In the genomic region with DNA sequence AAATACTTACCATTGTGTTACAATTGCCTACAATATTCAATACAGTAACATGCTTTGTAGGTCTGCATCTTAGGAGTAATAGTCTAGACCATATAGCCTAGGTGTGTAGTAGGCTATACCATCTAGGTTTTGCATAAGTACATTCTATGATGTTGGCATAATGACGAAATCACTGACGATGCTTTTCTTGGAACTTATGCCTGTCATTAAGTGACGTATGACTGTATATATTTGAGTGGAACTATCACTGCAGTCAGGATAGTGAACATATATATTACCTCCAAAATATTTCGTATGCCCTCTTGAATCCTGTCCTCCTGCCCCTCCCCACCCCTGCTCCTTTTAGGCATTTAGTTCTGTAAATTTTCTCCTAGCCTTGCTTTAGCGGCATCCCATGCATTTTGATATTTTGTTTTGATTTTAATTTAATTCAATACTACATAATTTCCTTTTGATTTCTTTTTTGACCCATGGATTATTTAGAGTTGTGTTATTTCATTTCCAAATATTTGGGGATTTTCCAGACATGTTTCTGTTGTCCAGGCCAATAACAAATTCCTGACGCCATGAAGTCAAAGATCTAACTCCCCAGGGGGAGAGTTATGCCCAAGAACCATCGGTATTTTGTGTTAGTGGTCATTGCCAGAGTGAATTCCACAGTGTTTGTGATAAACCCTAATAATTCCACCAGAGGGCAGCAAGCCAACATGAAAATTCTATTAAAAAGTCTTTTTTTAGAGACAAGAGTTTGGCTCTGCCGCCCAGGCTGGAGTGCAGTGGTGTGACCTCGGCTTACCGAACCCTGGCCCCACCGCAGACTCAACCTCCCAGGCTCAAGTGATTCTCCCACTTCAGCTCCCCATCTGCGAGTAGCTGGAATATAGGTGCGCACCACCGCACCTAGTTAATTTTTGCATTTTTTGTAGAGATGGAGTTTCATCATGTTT, we compare ENCODE assay signal across 8 cellular contexts. TPM values are rescaled to one million over a fixed set of nuclear protein-coding genes. Genes with fewer than 3 reads are reported as not detected.
DNase-seq lines count a peak whose midpoint lies in the region; ATAC-seq and TF ChIP-seq lines count a peak whose summit lies in the region.

No MANE protein-coding gene starts in this region.

- H3K9me3 Mint-ChIP-seq in IgD-negative memory B cell, result no peaks in the 10 kb centered on the region

- H3K36me3 ChIP-seq in DND-41 (ENCODE audit: insufficient read depth, low read length) (peaks cover 44% of the 10 kb centered on the region), right atrium auricular region (no peaks in the 10 kb centered on the region), sigmoid colon (no peaks in the 10 kb centered on the region)

- H3K4me3 Mint-ChIP-seq in IgD-negative memory B cell, result peak overlapping the region; percentile 65 to 96 (median 82)

- H2AFZ ChIP-seq in DND-41 (ENCODE audit: low read depth, low read length), result no peak overlapping the region

- peak overlapping the region; percentile 70 for H3K4me2 ChIP-seq in DND-41 (ENCODE audit: insufficient read depth, low read length)

- 38 to 54% methylated on average over 14 of the region's 14 CpGs for WGBS in sigmoid colon, 2 donors

- peak overlapping the region; percentile 72 to 95 (median 91) for H3K27ac Mint-ChIP-seq in IgD-negative memory B cell

- H3K27ac ChIP-seq in DND-41 (ENCODE audit: low read length) (peak overlapping the region; percentile 93), right atrium auricular region (no peak overlapping the region), sigmoid colon (no peak overlapping the region)

- peak; percentile 56 for DNase-seq in DND-41
- DNase-seq in SHP77 (lab: John Stamatoyannopoulos, UW), result peak; percentile 18 to 41
- peak; percentile 60 for DNase-seq in amniotic epithelial cell (ENCODE audit: low read depth)
- peak; percentile 74 for DNase-seq in right atrium auricular region (ENCODE audit: low spot score)
- peak; percentile 74 for DNase-seq in sigmoid colon

- H3K4me3 ChIP-seq in DND-41 (ENCODE audit: low read depth in 1 of 2, low read length in 2 of 2), result peak overlapping the region; percentile 70 to 82; a peak in 3 of 4 replicates
- H3K4me3 ChIP-seq in right atrium auricular region, result peak overlapping the region in 1 of 2 donors; percentile 13
- H3K4me3 ChIP-seq in sigmoid colon, result peak overlapping the region in 1 of 4 donors; percentile 4

- intact Hi-C loops in sigmoid colon (cut with DNase I), result loop anchor here (2.0 to 10.0 kb wide), 3 partner anchors 129 to 271 kb away; a partner anchor contains a TSS

- peaks cover 12% of the 10 kb centered on the region for H3K36me3 Mint-ChIP-seq in IgD-negative memory B cell

- no peaks in the 10 kb centered on the region for H3K27me3 ChIP-seq in DND-41 (ENCODE audit: insufficient read depth, low read length, poor library complexity)
- H3K27me3 ChIP-seq in right atrium auricular region, result no peaks in the 10 kb centered on the region
- no peaks in the 10 kb centered on the region for H3K27me3 ChIP-seq in sigmoid colon

- no peak for ATAC-seq in DND-41 (ENCODE audit: insufficient read depth, low read depth)
- ATAC-seq in HG02840 (IDR thresholded peaks at IDR 0.05; ENCODE audit: low FRiP score, unreplicated experiment), result no peak
- ATAC-seq in HG02884 (IDR thresholded peaks at IDR 0.05; ENCODE audit: unreplicated experiment), result no peak

- no peak for TF ChIP-seq POLR2A in sigmoid colon (IDR thresholded peaks at IDR 0.05)

- peaks cover 78% of the 10 kb centered on the region for H3K79me2 ChIP-seq in DND-41 (ENCODE audit: insufficient read depth, low read length)

- peak overlapping the region; percentile 71 for H3K9ac ChIP-seq in DND-41 (ENCODE audit: low read depth, low read length)

- peaks cover 16% of the 10 kb centered on the region for H4K20me1 ChIP-seq in DND-41 (ENCODE audit: insufficient read depth, low read length)

- H3K4me1 ChIP-seq in DND-41 (ENCODE audit: insufficient read depth, low read length) (peaks cover 56% of the 10 kb centered on the region), right atrium auricular region (peaks cover 0 to 11% of the 10 kb centered on the region in 2 donors), sigmoid colon (peaks cover 0 to 26% (median 6%) of the 10 kb centered on the region in 4 donors)

- TF ChIP-seq EP300 in sigmoid colon (IDR thresholded peaks at IDR 0.05), result no peak

- TF ChIP-seq CTCF in DND-41 (IDR thresholded peaks at IDR 0.05; ENCODE audit: borderline replicate concordance, extremely low read depth, low read length, poor library complexity, severe bottlenecking) (peak; percentile 74), right atrium auricular region (IDR thresholded peaks at IDR 0.05) (peak in 1 of 2 donors; percentile 80), sigmoid colon (IDR thresholded peaks at IDR 0.05) (peak; percentile 21 to 49 (median 45))

- peaks cover 49 to 51% (median 49%) of the 10 kb centered on the region in 3 donors for H3K4me1 Mint-ChIP-seq in IgD-negative memory B cell

- no peaks in the 10 kb centered on the region for H3K9me3 ChIP-seq in DND-41 (ENCODE audit: insufficient read depth, low read length, severe bottlenecking)
- no peaks in the 10 kb centered on the region for H3K9me3 ChIP-seq in right atrium auricular region
- H3K9me3 ChIP-seq in sigmoid colon, result no peaks in the 10 kb centered on the region

- no peaks in the 10 kb centered on the region for H3K27me3 Mint-ChIP-seq in IgD-negative memory B cell

RNA-seq across cellular contexts. Expression of a gene that starts 24.2 kb away (rescaled TPM):
- polyA plus RNA-seq in IgD-negative memory B cell, result 56.1 TPM
- total RNA-seq in right atrium auricular region, result 1 to 10 TPM; 3.5 to 5.1 TPM
- 10 to 100 TPM in 1 of 4 donors, 1 to 10 TPM in 3; 4.9 to 13.0 (median 8.4) TPM for total RNA-seq in sigmoid colon
- polyA plus RNA-seq in sigmoid colon, result 10 to 100 TPM; 15.6 to 28.7 (median 18.7) TPM

RNA-seq across cellular contexts. Expression of a gene that starts 53.2 kb away (rescaled TPM):
- polyA plus RNA-seq in IgD-negative memory B cell (14.9 TPM), sigmoid colon (10 to 100 TPM; 11.4 to 26.9 (median 18.0) TPM)
- total RNA-seq in right atrium auricular region (1 to 10 TPM; 3.5 to 6.8 TPM), sigmoid colon (10 to 100 TPM in 1 of 4 donors, 1 to 10 TPM in 3; 3.9 to 18.3 (median 5.0) TPM)
